ENCODE assay signal across 1 cellular context in genomic region chr15:40917585-40917984, GRCh38.
TF ChIP-seq lines count a peak whose summit lies in the region.

No MANE protein-coding gene starts in this region.

TF ChIP-seq in GM23338, 12 proteins besides CTCF, POLR2A, EP300 and RAD21 (continued from another document):
- TF ChIP-seq ZNF462 (CRISPR knock-in tag; IDR thresholded peaks at IDR 0.05) (no peak), CREB1 (CRISPR knock-in tag; IDR thresholded peaks at IDR 0.05; ENCODE audit: low read depth) (no peak)
TF ChIP-seq in GM23338: peak in this region for 0.
